ENCODE assay signal across 23 cellular contexts in genomic region chr3:55161256-55161655, GRCh38.
DNase-seq lines count a peak whose midpoint lies in the region; ATAC-seq and TF ChIP-seq lines count a peak whose summit lies in the region.
"Had no signal": no experiment of that assay in that cellular context is flagged by ENCODE, and none has a peak within 500 bp of the region (broad histone marks: within the 10 kb centered on the region; RNA-seq: fewer than 3 reads in every experiment).

No MANE protein-coding gene starts in this region.

- WGBS in mammary epithelial cell (ENCODE audit: low coverage, missing lambda C conversion rate), result 65% methylated on average over 3 of the region's 3 CpGs
- WGBS in smooth muscle cell (ENCODE audit: low lambda C conversion rate), result 88% methylated on average over 3 of the region's 3 CpGs

- no peak overlapping the region for H3K4me2 ChIP-seq in mammary epithelial cell (ENCODE audit: insufficient read depth, low read depth, low read length)
- peak overlapping the region; percentile 68 for H3K4me2 ChIP-seq in smooth muscle cell

- no peaks in the 10 kb centered on the region for H4K20me1 ChIP-seq in mammary epithelial cell (ENCODE audit: insufficient read depth, low read length)
- H4K20me1 ChIP-seq in smooth muscle cell (ENCODE audit: low read depth), result no peaks in the 10 kb centered on the region

- H3K36me3 ChIP-seq in mammary epithelial cell (ENCODE audit: insufficient read depth, low read length) (no peaks in the 10 kb centered on the region), brain microvascular endothelial cell (replicated peaks) (no peaks in the 10 kb centered on the region), smooth muscle cell (ENCODE audit: low read depth) (no peaks in the 10 kb centered on the region)
- H3K36me3 ChIP-seq: BE2C, tibial nerve had no signal

- intact Hi-C loops in MCF 10A (cut with micrococcal nuclease) (loop anchor here (10.0 kb wide), 1 partner anchor 734 kb away; no protein-coding TSS in a partner anchor), mammary epithelial cell (cut with micrococcal nuclease) (no loop called here)

- dilution Hi-C loops in mammary epithelial cell (cut with HindIII; ENCODE audit: low sequenced_read_pairs), result loop anchor here (5.0 kb wide), 1 partner anchor 49 kb away; no protein-coding TSS in a partner anchor

- H3K27ac ChIP-seq in mammary epithelial cell (ENCODE audit: insufficient read depth, low read depth, low read length) (no peak overlapping the region), brain microvascular endothelial cell (peak overlapping the region; percentile 94), smooth muscle cell (ENCODE audit: low read depth) (peak overlapping the region; percentile 98)

- H3F3A ChIP-seq in smooth muscle cell (ENCODE audit: low read depth), result peaks cover 36% of the 10 kb centered on the region

- CTCF ChIA-PET in MCF 10A (lab: Yijun Ruan, JAX) (interaction anchor here (0.5 to 1.0 kb wide), 4 partner anchors 20 to 293 kb away, joined by 3 to 5 read pairs (median 3); no protein-coding TSS in a partner anchor), mammary epithelial cell (lab: Charles Lee; ENCODE audit: low non-redundant PET) (no interaction called here)

- H3K4me1 Mint-ChIP-seq in MCF 10A (ENCODE audit: insufficient read depth, unreplicated experiment), result peaks cover 52% of the 10 kb centered on the region
- no peaks in the 10 kb centered on the region for H3K4me1 Mint-ChIP-seq in naive thymus-derived CD8-positive, alpha-beta T cell
- H3K4me1 Mint-ChIP-seq: activated CD4-positive, alpha-beta T cell treated with anti-CD3 and anti-CD28 coated beads, Interleukin-2, amount 10 ng/mL, durations not matched to agents 7 days and 5 days; activated naive CD8-positive, alpha-beta T cell treated with anti-CD3 and anti-CD28 coated beads, Interleukin-2, amount 10 ng/mL, durations not matched to agents 7 days and 5 days had no signal

- no peak for TF ChIP-seq CTCF in MCF 10A (IDR thresholded peaks at IDR 0.05; ENCODE audit: unreplicated experiment)
- no peak for TF ChIP-seq CTCF in mammary epithelial cell (conservative IDR thresholded peaks at IDR 0.05 in 1 of 2, IDR thresholded peaks at IDR 0.05 in 1 of 2; ENCODE audit: extremely low read depth in 1 of 2, insufficient read depth in 1 of 2, low read depth in 1 of 2, low read length in 2 of 2)
- TF ChIP-seq CTCF in brain microvascular endothelial cell (IDR thresholded peaks at IDR 0.05; ENCODE audit: low read depth, low read length, missing control alignments), result no peak
- TF ChIP-seq CTCF in smooth muscle cell (IDR thresholded peaks at IDR 0.05; ENCODE audit: borderline replicate concordance, insufficient read depth, poor library complexity, severe bottlenecking), result no peak

- no peak for DNase-seq in MCF 10A (ENCODE audit: unreplicated experiment)
- no peak for DNase-seq in mammary epithelial cell
- DNase-seq in brain microvascular endothelial cell, result no peak
- peak; percentile 48 for DNase-seq in iris pigment epithelial cell (ENCODE audit: low read depth)
- no peak for DNase-seq in smooth muscle cell (lab: John Stamatoyannopoulos, UW; ENCODE audit: unreplicated experiment)
- no peak for DNase-seq in DMS 273 (lab: John Stamatoyannopoulos, UW; ENCODE audit: unreplicated experiment)
- no peak for DNase-seq in naive thymus-derived CD8-positive, alpha-beta T cell
- DNase-seq: activated CD4-positive, alpha-beta T cell treated with anti-CD3 and anti-CD28 coated beads, Interleukin-2, amount 10 ng/mL, durations not matched to agents 7 days and 5 days; activated gamma-delta T cell; activated naive CD8-positive, alpha-beta T cell treated with anti-CD3 and anti-CD28 coated beads, Interleukin-2, amount 10 ng/mL, durations not matched to agents 7 days and 5 days; activated T-cell treated with anti-CD3 and anti-CD28 coated beads, Interleukin-2, amount 50 U/mL, for 24 hours; DMS53; GF-D8; Karpas-422; NCI-H1694; NCI-H510A; SHP77 treated with DMSO at 0.1 percent for 48 hours; stimulated activated CD4-positive, alpha-beta T cell treated with anti-CD3 and anti-CD28 coated beads, Interleukin-1b, Interleukin-23, amount 100 ng/mL, for 48 hours had no signal

- BruUV-seq in MCF 10A (replicated peaks; lab: Mats Ljungman, UMichigan) (no TSS peak), mammary epithelial cell (replicated peaks; lab: Mats Ljungman, UMichigan) (no TSS peak)

- no peak for ATAC-seq in GM18517 (IDR thresholded peaks at IDR 0.05; ENCODE audit: unreplicated experiment)
- ATAC-seq in naive thymus-derived CD8-positive, alpha-beta T cell, result no peak
- ATAC-seq: WTC11 had no signal

- POLR2A ChIA-PET in MCF 10A (lab: Yijun Ruan, JAX), result interaction anchor here (1.7 kb wide), 1 partner anchor 9 kb away, joined by 7 read pairs; no protein-coding TSS in a partner anchor
- POLR2A ChIA-PET in naive thymus-derived CD8-positive, alpha-beta T cell (lab: Charles Lee), result no interaction called here

- peaks cover 8% of the 10 kb centered on the region for H3K9me3 Mint-ChIP-seq in MCF 10A (ENCODE audit: unreplicated experiment)
- H3K9me3 Mint-ChIP-seq in naive thymus-derived CD8-positive, alpha-beta T cell, result peaks cover 0 to 24% (median 3%) of the 10 kb centered on the region in 9 donors
- H3K9me3 Mint-ChIP-seq: activated CD4-positive, alpha-beta T cell treated with anti-CD3 and anti-CD28 coated beads, Interleukin-2, amount 10 ng/mL, durations not matched to agents 7 days and 5 days; WTC11 had no signal

- H3K4me3 Mint-ChIP-seq in MCF 10A (ENCODE audit: unreplicated experiment), result no peak overlapping the region
- H3K4me3 Mint-ChIP-seq in naive thymus-derived CD8-positive, alpha-beta T cell, result no peak overlapping the region
- H3K4me3 Mint-ChIP-seq: activated CD4-positive, alpha-beta T cell treated with anti-CD3 and anti-CD28 coated beads, Interleukin-2, amount 10 ng/mL, durations not matched to agents 7 days and 5 days; activated naive CD8-positive, alpha-beta T cell treated with anti-CD3 and anti-CD28 coated beads, Interleukin-2, amount 10 ng/mL, durations not matched to agents 7 days and 5 days; activated T-cell treated with anti-CD3 and anti-CD28 coated beads, Interleukin-2, amount 50 U/mL, for 24 hours; WTC11 had no signal

- H3K27me3 Mint-ChIP-seq in MCF 10A (ENCODE audit: insufficient read depth, unreplicated experiment), result no peaks in the 10 kb centered on the region
- H3K27me3 Mint-ChIP-seq in naive thymus-derived CD8-positive, alpha-beta T cell, result peaks cover 0 to 9% (median 1%) of the 10 kb centered on the region in 5 donors
- H3K27me3 Mint-ChIP-seq: activated CD4-positive, alpha-beta T cell treated with anti-CD3 and anti-CD28 coated beads, Interleukin-2, amount 10 ng/mL, durations not matched to agents 7 days and 5 days; activated naive CD8-positive, alpha-beta T cell treated with anti-CD3 and anti-CD28 coated beads, Interleukin-2, amount 10 ng/mL, durations not matched to agents 7 days and 5 days; activated T-cell treated with anti-CD3 and anti-CD28 coated beads, Interleukin-2, amount 50 U/mL, for 24 hours had no signal

- H3K9ac ChIP-seq in mammary epithelial cell (ENCODE audit: insufficient read depth, low read length), result no peak overlapping the region
- H3K9ac ChIP-seq in smooth muscle cell (ENCODE audit: low read depth), result peak overlapping the region; percentile 81

- H3K36me3 Mint-ChIP-seq in MCF 10A (ENCODE audit: insufficient read depth, unreplicated experiment), result no peaks in the 10 kb centered on the region
- no peaks in the 10 kb centered on the region for H3K36me3 Mint-ChIP-seq in naive thymus-derived CD8-positive, alpha-beta T cell
- H3K36me3 Mint-ChIP-seq: activated naive CD8-positive, alpha-beta T cell treated with anti-CD3 and anti-CD28 coated beads, Interleukin-2, amount 10 ng/mL, durations not matched to agents 7 days and 5 days; WTC11 had no signal

- H3K9me3 ChIP-seq in mammary epithelial cell (replicated peaks; ENCODE audit: insufficient read depth, low read length) (no peaks in the 10 kb centered on the region), smooth muscle cell (replicated peaks; ENCODE audit: low read depth) (no peaks in the 10 kb centered on the region)
- H3K9me3 ChIP-seq: BE2C, tibial nerve had no signal

- in situ Hi-C loops in mammary epithelial cell (cut with MboI; ENCODE audit: low sequenced_read_pairs in 2 of 2) (no loop called here), brain microvascular endothelial cell (cut with HindIII; ENCODE audit: low pct_ligation_motif_present, low sequenced_read_pairs) (loop anchor here (25.0 kb wide), 2 partner anchors 326 to 551 kb away; partner anchors contain the start of gene WNT5A)

- peak overlapping the region; percentile 86 for H3K27ac Mint-ChIP-seq in MCF 10A (ENCODE audit: low read depth, unreplicated experiment)
- H3K27ac Mint-ChIP-seq in naive thymus-derived CD8-positive, alpha-beta T cell, result no peak overlapping the region
- H3K27ac Mint-ChIP-seq: activated CD4-positive, alpha-beta T cell treated with anti-CD3 and anti-CD28 coated beads, Interleukin-2, amount 10 ng/mL, durations not matched to agents 7 days and 5 days; activated naive CD8-positive, alpha-beta T cell treated with anti-CD3 and anti-CD28 coated beads, Interleukin-2, amount 10 ng/mL, durations not matched to agents 7 days and 5 days; activated T-cell treated with anti-CD3 and anti-CD28 coated beads, Interleukin-2, amount 50 U/mL, for 24 hours; WTC11 had no signal

- no peak overlapping the region for H3K4me3 ChIP-seq in mammary epithelial cell (replicated peaks in 1 of 3; ENCODE audit: insufficient read depth in 1 of 3, low read depth in 2 of 3, low read length in 3 of 3)
- H3K4me3 ChIP-seq in brain microvascular endothelial cell (ENCODE audit: low read depth, low read length), result no peak overlapping the region
- H3K4me3 ChIP-seq in smooth muscle cell, result no peak overlapping the region
- H3K4me3 ChIP-seq: skin epidermis, tibial nerve had no signal

- no peaks in the 10 kb centered on the region for H3K79me2 ChIP-seq in mammary epithelial cell (ENCODE audit: insufficient read depth, low read length)
- no peaks in the 10 kb centered on the region for H3K79me2 ChIP-seq in smooth muscle cell (ENCODE audit: low read depth)

- H3K4me1 ChIP-seq in mammary epithelial cell (ENCODE audit: insufficient read depth, low read length) (no peaks in the 10 kb centered on the region), smooth muscle cell (ENCODE audit: low read depth) (peaks cover 17% of the 10 kb centered on the region)
- H3K4me1 ChIP-seq: BE2C had no signal

- H3K27me3 ChIP-seq in mammary epithelial cell (ENCODE audit: insufficient read depth, low read length) (no peaks in the 10 kb centered on the region), brain microvascular endothelial cell (replicated peaks) (no peaks in the 10 kb centered on the region), smooth muscle cell (ENCODE audit: low read depth) (no peaks in the 10 kb centered on the region)
- H3K27me3 ChIP-seq: BE2C, tibial nerve had no signal

- no peak overlapping the region for H2AFZ ChIP-seq in mammary epithelial cell (ENCODE audit: low read depth, low read length)
- no peak overlapping the region for H2AFZ ChIP-seq in smooth muscle cell (ENCODE audit: low read depth)
